1 cellular context compared by ENCODE assay signal in the genomic region with DNA sequence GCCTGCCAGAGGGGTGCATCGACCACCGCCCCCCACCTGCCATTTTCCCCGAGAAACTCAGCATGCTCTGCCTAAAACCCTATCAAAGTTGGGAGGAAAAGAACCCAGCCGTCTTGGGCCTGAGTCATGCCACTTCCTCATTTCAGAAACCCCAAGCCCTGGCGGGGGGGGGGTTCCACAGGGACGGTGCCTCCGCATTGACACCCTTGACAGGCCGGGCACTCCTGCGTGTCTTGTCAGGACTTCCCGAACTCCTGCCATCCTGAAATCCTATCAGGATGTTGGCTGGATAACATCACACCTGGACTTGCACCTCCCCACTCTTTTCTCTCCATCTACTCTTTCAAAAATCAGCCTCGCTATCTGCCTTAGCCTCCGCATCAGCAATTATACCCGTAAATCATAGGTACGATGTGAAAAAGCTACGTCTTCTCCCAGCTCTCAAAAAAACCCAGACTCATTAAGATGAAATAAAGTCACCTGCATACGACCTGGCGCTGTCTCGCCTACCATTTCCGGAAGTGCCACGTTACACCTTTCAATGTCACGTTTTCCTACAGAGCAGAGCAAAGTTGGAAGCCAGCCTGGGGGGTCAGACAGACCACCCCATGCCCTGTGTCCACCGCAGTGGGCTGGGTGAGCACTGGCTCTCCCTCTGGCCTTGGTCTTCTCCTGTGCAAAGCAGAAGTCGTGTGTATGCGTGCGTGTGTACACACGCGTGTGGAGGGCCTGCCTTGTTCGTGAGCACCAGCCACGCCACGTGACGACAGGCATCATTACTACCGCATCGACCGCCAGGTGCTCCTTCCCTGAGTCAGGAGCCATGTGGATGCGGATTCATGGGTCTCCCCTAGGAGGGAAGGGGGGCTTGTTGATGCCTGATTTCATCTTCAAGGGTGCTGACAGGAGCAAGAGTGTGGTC.
TF ChIP-seq lines count a peak whose summit lies in the region.

No MANE protein-coding gene starts in this region.

TF ChIP-seq in SK-N-SH, 30 proteins besides CTCF, POLR2A, EP300 and RAD21 (continued from another document):
- TF ChIP-seq TEAD4 (IDR thresholded peaks at IDR 0.05; ENCODE audit: borderline replicate concordance, insufficient read depth) (no peak), PBX3 (IDR thresholded peaks at IDR 0.05) (peak; percentile 42; the same call in 1 of the 2 replicates), RFX5 (IDR thresholded peaks at IDR 0.05; ENCODE audit: low read length) (no peak), USF1 (IDR thresholded peaks at IDR 0.05; ENCODE audit: borderline replicate concordance, low read depth) (no peak), ZBTB33 (IDR thresholded peaks at IDR 0.05; ENCODE audit: borderline replicate concordance, low read depth) (no peak), EZH2phosphoT487 (IDR thresholded peaks at IDR 0.05; ENCODE audit: borderline replicate concordance, low read depth) (no peak), TAF1 (IDR thresholded peaks at IDR 0.05; ENCODE audit: borderline replicate concordance, low read depth, low read length) (no peak), RCOR1 (IDR thresholded peaks at IDR 0.05; ENCODE audit: low read length) (no peak), YY1 (IDR thresholded peaks at IDR 0.05; ENCODE audit: low read depth) (no peak), TCF12 (IDR thresholded peaks at IDR 0.05) (0 out of 2 replicates have a peak, but pooled peaks have one; percentile 24), JUND (IDR thresholded peaks at IDR 0.05) (peak; percentile 51; the same call in 1 of the 2 replicates), SIN3A (IDR thresholded peaks at IDR 0.05; ENCODE audit: borderline replicate concordance, low read depth, low read length) (peak; percentile 82; the same call in 1 of the 2 replicates), GATA2 (CRISPR knock-in tag; IDR thresholded peaks at IDR 0.05) (no peak), FOSL2 (IDR thresholded peaks at IDR 0.05; ENCODE audit: borderline replicate concordance, low read depth) (peak; percentile 46; the same call in 1 of the 2 replicates), SMC3 (IDR thresholded peaks at IDR 0.05; ENCODE audit: low read depth, low read length) (no peak), MEF2A (IDR thresholded peaks at IDR 0.05; ENCODE audit: borderline replicate concordance, low read depth) (no peak), FOXJ3 (CRISPR knock-in tag; IDR thresholded peaks at IDR 0.05) (no peak), GABPA (IDR thresholded peaks at IDR 0.05; ENCODE audit: low read depth) (no peak), POLR2AphosphoS5 (IDR thresholded peaks at IDR 0.05; ENCODE audit: low read depth, low read length) (no peak), NRF1 (IDR thresholded peaks at IDR 0.05; ENCODE audit: low read depth, low read length) (no peak), MXI1 (IDR thresholded peaks at IDR 0.05; ENCODE audit: low read depth, low read length) (no peak)
- TF ChIP-seq, protein P1, sequence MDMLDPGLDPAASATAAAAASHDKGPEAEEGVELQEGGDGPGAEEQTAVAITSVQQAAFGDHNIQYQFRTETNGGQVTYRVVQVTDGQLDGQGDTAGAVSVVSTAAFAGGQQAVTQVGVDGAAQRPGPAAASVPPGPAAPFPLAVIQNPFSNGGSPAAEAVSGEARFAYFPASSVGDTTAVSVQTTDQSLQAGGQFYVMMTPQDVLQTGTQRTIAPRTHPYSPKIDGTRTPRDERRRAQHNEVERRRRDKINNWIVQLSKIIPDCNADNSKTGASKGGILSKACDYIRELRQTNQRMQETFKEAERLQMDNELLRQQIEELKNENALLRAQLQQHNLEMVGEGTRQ (IDR thresholded peaks at IDR 0.05; ENCODE audit: borderline replicate concordance, low read depth, low read length): no peak
- TF ChIP-seq, protein P2, sequence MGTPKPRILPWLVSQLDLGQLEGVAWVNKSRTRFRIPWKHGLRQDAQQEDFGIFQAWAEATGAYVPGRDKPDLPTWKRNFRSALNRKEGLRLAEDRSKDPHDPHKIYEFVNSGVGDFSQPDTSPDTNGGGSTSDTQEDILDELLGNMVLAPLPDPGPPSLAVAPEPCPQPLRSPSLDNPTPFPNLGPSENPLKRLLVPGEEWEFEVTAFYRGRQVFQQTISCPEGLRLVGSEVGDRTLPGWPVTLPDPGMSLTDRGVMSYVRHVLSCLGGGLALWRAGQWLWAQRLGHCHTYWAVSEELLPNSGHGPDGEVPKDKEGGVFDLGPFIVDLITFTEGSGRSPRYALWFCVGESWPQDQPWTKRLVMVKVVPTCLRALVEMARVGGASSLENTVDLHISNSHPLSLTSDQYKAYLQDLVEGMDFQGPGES (IDR thresholded peaks at IDR 0.05; ENCODE audit: low read depth, low read length): no peak
